Comparison of ENCODE assay signal across 14 cellular contexts in genomic region chr11:130408401-130408890, GRCh38. TPM values are rescaled to one million over a fixed set of nuclear protein-coding genes. Genes with fewer than 3 reads are reported as not detected.
"Had no signal": no experiment of that assay in that cellular context is flagged by ENCODE, and none has a peak within 500 bp of the region (broad histone marks: within the 10 kb centered on the region; RNA-seq: fewer than 3 reads in every experiment).

No MANE protein-coding gene starts in this region.

- H3K27me3 Mint-ChIP-seq: activated naive CD4-positive, alpha-beta T cell treated with anti-CD3 and anti-CD28 coated beads, Interleukin-2, amount 50 U/mL, for 24 hours had no signal

- H3K27ac Mint-ChIP-seq: activated CD4-positive, alpha-beta T cell treated with anti-CD3 and anti-CD28 coated beads, Interleukin-2, amount 10 ng/mL, durations not matched to agents 24 days and 14 days; activated naive CD4-positive, alpha-beta T cell treated with anti-CD3 and anti-CD28 coated beads, Interleukin-2, amount 50 U/mL, for 24 hours; activated T-helper 2 cell treated with anti-CD3 and anti-CD28 coated beads, Interferon-gamma antibody, Interleukin-2, Interleukin-4, amounts not matched to agents 10 μg/mL and 5 μg/mL and 100 μg/mL, durations not matched to agents 14 hours and 24 hours and 36 hours; dendritic cell treated with granulocyte-macrophage colony-stimulating factor and Interleukin-4, amounts not matched to agents 40 ng/mL and 50 ng/mL, for 4 days; WTC11 had no signal

- H3K9me3 ChIP-seq: body of pancreas, ovary, thyroid gland had no signal

- H3K27ac ChIP-seq: body of pancreas, ovary, SK-N-MC, thyroid gland had no signal

- H3K4me1 ChIP-seq: thyroid gland had no signal

- H3K36me3 Mint-ChIP-seq: activated naive CD4-positive, alpha-beta T cell treated with anti-CD3 and anti-CD28 coated beads, Interleukin-2, amount 50 U/mL, for 24 hours had no signal

- H3K27me3 ChIP-seq: body of pancreas, ovary, thyroid gland had no signal

- H3K4me3 Mint-ChIP-seq: activated CD4-positive, alpha-beta T cell treated with anti-CD3 and anti-CD28 coated beads, Interleukin-2, amount 10 ng/mL, durations not matched to agents 24 days and 14 days; activated naive CD4-positive, alpha-beta T cell treated with anti-CD3 and anti-CD28 coated beads, Interleukin-2, amount 50 U/mL, for 24 hours; dendritic cell treated with granulocyte-macrophage colony-stimulating factor and Interleukin-4, amounts not matched to agents 40 ng/mL and 50 ng/mL, for 4 days; WTC11 had no signal

- DNase-seq: activated CD4-positive, alpha-beta T cell treated with anti-CD3 and anti-CD28 coated beads, Interleukin-2, amount 10 ng/mL, durations not matched to agents 24 days and 14 days; ovary; stimulated activated CD4-positive, alpha-beta T cell treated with anti-CD3 and anti-CD28 coated beads, Interleukin-4, amount 100 ng/mL, for 4 hours; thyroid gland had no signal

- H3K4me1 Mint-ChIP-seq: activated naive CD4-positive, alpha-beta T cell treated with anti-CD3 and anti-CD28 coated beads, Interleukin-2, amount 50 U/mL, for 24 hours had no signal

- H3K4me3 ChIP-seq: body of pancreas, ovary, SK-N-MC, thyroid gland had no signal

- H3K36me3 ChIP-seq: ovary, thyroid gland had no signal

- H3K9me3 Mint-ChIP-seq: activated CD4-positive, alpha-beta T cell treated with anti-CD3 and anti-CD28 coated beads, Interleukin-2, amount 10 ng/mL, durations not matched to agents 24 days and 14 days; activated naive CD4-positive, alpha-beta T cell treated with anti-CD3 and anti-CD28 coated beads, Interleukin-2, amount 50 U/mL, for 24 hours; activated T-helper 2 cell treated with anti-CD3 and anti-CD28 coated beads, Interferon-gamma antibody, Interleukin-2, Interleukin-4, amounts not matched to agents 10 μg/mL and 5 μg/mL and 100 μg/mL, durations not matched to agents 14 hours and 24 hours and 36 hours; dendritic cell treated with granulocyte-macrophage colony-stimulating factor and Interleukin-4, amounts not matched to agents 40 ng/mL and 50 ng/mL, for 4 days; WTC11 had no signal

RNA-seq across cellular contexts. Expression of gene ADAMTS8, which starts 20.0 kb away (rescaled TPM):
- total RNA-seq: activated CD4-positive, alpha-beta T cell treated with anti-CD3 and anti-CD28 coated beads, Interleukin-2, amount 10 ng/mL, durations not matched to agents 24 days and 14 days; activated T-helper 2 cell treated with anti-CD3 and anti-CD28 coated beads, Interferon-gamma antibody, Interleukin-2, Interleukin-4, amounts not matched to agents 10 μg/mL and 5 μg/mL and 100 μg/mL, durations not matched to agents 14 hours and 24 hours and 36 hours; epithelial cell of proximal tubule; fibroblast of villous mesenchyme; lung microvascular endothelial cell; T-helper 1 cell treated with Interleukin-12 subunit alpha and Interleukin-12 subunit beta and Interleukin-4 antibody, amounts not matched to agents 30 ng/mL and 1 ng/mL, for 36 hours had no signal

RNA-seq across cellular contexts. Expression of gene ADAMTS15, which starts 40.0 kb away (rescaled TPM):
- total RNA-seq: activated T-helper 2 cell treated with anti-CD3 and anti-CD28 coated beads, Interferon-gamma antibody, Interleukin-2, Interleukin-4, amounts not matched to agents 10 μg/mL and 5 μg/mL and 100 μg/mL, durations not matched to agents 14 hours and 24 hours and 36 hours; T-helper 1 cell treated with Interleukin-12 subunit alpha and Interleukin-12 subunit beta and Interleukin-4 antibody, amounts not matched to agents 30 ng/mL and 1 ng/mL, for 36 hours had no signal
